Comparison of ENCODE assay signal across 35 cellular contexts in the genomic region with DNA sequence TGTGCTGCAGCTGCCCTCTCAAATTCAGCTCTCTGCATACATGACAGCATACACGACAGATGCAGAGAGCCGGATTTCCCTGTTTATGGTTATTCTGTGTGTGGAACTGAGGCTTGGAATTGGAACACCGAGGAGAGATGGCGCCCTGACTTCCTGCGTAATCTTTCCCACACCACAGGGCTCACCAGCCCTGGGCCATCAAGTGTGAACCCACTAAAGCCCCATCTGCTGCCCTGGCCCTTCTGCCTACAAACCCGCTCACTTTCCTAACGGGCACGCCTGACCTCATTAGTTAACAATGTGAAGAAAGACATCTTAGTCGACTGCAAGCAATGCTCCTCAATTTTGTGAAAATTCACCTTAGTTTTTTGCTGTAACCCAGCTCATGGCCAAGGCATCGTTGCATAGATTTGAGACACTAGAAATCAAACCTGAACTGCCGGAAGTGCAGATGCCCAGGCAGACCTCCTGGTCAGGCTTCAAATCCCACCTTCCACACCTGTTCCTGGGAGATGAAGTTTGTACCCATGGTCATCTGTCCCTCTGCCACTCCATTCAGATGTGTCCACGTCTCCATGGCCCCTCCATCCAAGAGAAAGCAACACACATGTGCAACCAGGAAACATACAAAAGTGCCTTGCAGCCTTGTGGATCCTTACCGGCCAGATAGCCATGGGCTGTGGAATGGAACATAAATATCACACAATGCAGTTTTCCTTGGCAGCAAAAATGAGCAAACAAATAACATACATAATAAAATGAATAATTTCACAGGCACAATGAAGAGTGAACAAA. TPM values are rescaled to one million over a fixed set of nuclear protein-coding genes. Genes with fewer than 3 reads are reported as not detected.
"Had no signal": no experiment of that assay in that cellular context is flagged by ENCODE, and none has a peak within 500 bp of the region (broad histone marks: within the 10 kb centered on the region; RNA-seq: fewer than 3 reads in every experiment).

No MANE protein-coding gene starts in this region.

- H3K4me3 Mint-ChIP-seq: activated CD4-positive, alpha-beta memory T cell treated with anti-CD3 and anti-CD28 coated beads, Interleukin-2, amount 10 ng/mL, durations not matched to agents 7 days and 5 days; activated CD8-positive, alpha-beta memory T cell treated with anti-CD3 and anti-CD28 coated beads, Interleukin-2, amount 10 ng/mL, durations not matched to agents 7 days and 5 days; activated naive CD4-positive, alpha-beta T cell treated with anti-CD3 and anti-CD28 coated beads, Interleukin-2, amount 50 U/mL, for 24 hours; activated naive CD8-positive, alpha-beta T cell treated with anti-CD3 and anti-CD28 coated beads, Interleukin-2, amount 10 ng/mL, durations not matched to agents 7 days and 5 days had no signal

- H3K36me3 Mint-ChIP-seq: activated CD8-positive, alpha-beta memory T cell treated with anti-CD3 and anti-CD28 coated beads, Interleukin-2, amount 10 ng/mL, durations not matched to agents 7 days and 5 days; activated naive CD4-positive, alpha-beta T cell treated with anti-CD3 and anti-CD28 coated beads, Interleukin-2, amount 50 U/mL, for 24 hours; activated naive CD8-positive, alpha-beta T cell treated with anti-CD3 and anti-CD28 coated beads, Interleukin-2, amount 10 ng/mL, durations not matched to agents 7 days and 5 days had no signal

- H3K4me1 Mint-ChIP-seq: activated CD4-positive, alpha-beta memory T cell treated with anti-CD3 and anti-CD28 coated beads, Interleukin-2, amount 10 ng/mL, durations not matched to agents 7 days and 5 days; activated CD8-positive, alpha-beta memory T cell treated with anti-CD3 and anti-CD28 coated beads, Interleukin-2, amount 10 ng/mL, durations not matched to agents 7 days and 5 days; activated naive CD4-positive, alpha-beta T cell treated with anti-CD3 and anti-CD28 coated beads, Interleukin-2, amount 50 U/mL, for 24 hours; activated naive CD8-positive, alpha-beta T cell treated with anti-CD3 and anti-CD28 coated beads, Interleukin-2, amount 10 ng/mL, durations not matched to agents 7 days and 5 days had no signal

- ATAC-seq: activated CD8-positive, alpha-beta memory T cell treated with anti-CD3 and anti-CD28 coated beads, Interleukin-2, amount 10 ng/mL, durations not matched to agents 7 days and 5 days; body of pancreas had no signal

- FAIRE-seq: astrocyte, RCC 7860 had no signal

- DNase-seq: activated CD4-positive, alpha-beta memory T cell treated with anti-CD3 and anti-CD28 coated beads, Interleukin-2, amount 10 ng/mL, durations not matched to agents 7 days and 5 days; activated CD4-positive, alpha-beta T cell treated with anti-CD3 and anti-CD28 coated beads for 1 hour; activated CD4-positive, alpha-beta T cell treated with anti-CD3 and anti-CD28 coated beads for 48 hours; activated CD4-positive, CD25-positive, alpha-beta regulatory T cell; activated CD8-positive, alpha-beta memory T cell treated with anti-CD3 and anti-CD28 coated beads for 24 hours; activated CD8-positive, alpha-beta memory T cell treated with anti-CD3 and anti-CD28 coated beads, Interleukin-2, amount 10 ng/mL, durations not matched to agents 7 days and 5 days; activated CD8-positive, alpha-beta memory T cell treated with anti-CD3 and anti-CD28 coated beads, Interleukin-2, amount 50 U/mL, for 48 hours; activated gamma-delta T cell; activated naive CD4-positive, alpha-beta T cell treated with Interleukin-2 at 50 U/mL for 16 hours; activated naive CD8-positive, alpha-beta T cell treated with anti-CD3 and anti-CD28 coated beads, Interleukin-2, amount 10 ng/mL, durations not matched to agents 7 days and 5 days; activated T-cell treated with anti-CD3 and anti-CD28 coated beads, Interleukin-2, amount 50 U/mL, for 48 hours; body of pancreas; central memory CD4-positive, alpha-beta T cell; Kasumi-1; KG1; MG63; MV-4-11; NCI-H1092; NCI-H1436 treated with DMSO at 0.1 percent for 48 hours; NCI-H1694 treated with DMSO at 0.1 percent for 48 hours; NCI-H2029; NCI-H345; NCI-H524 treated with DMSO at 0.1 percent for 48 hours; PC-9; Right ventricle myocardium superior; SJCRH30; T1000; WERI-Rb-1 had no signal

- H3K27ac Mint-ChIP-seq: activated CD4-positive, alpha-beta memory T cell treated with anti-CD3 and anti-CD28 coated beads, Interleukin-2, amount 10 ng/mL, durations not matched to agents 7 days and 5 days; activated CD8-positive, alpha-beta memory T cell treated with anti-CD3 and anti-CD28 coated beads, Interleukin-2, amount 10 ng/mL, durations not matched to agents 7 days and 5 days; activated naive CD4-positive, alpha-beta T cell treated with anti-CD3 and anti-CD28 coated beads, Interleukin-2, amount 50 U/mL, for 24 hours; activated naive CD8-positive, alpha-beta T cell treated with anti-CD3 and anti-CD28 coated beads, Interleukin-2, amount 10 ng/mL, durations not matched to agents 7 days and 5 days had no signal

- H3K9me3 Mint-ChIP-seq: activated CD4-positive, alpha-beta memory T cell treated with anti-CD3 and anti-CD28 coated beads, Interleukin-2, amount 10 ng/mL, durations not matched to agents 7 days and 5 days; activated naive CD4-positive, alpha-beta T cell treated with anti-CD3 and anti-CD28 coated beads, Interleukin-2, amount 50 U/mL, for 24 hours; activated naive CD8-positive, alpha-beta T cell treated with anti-CD3 and anti-CD28 coated beads, Interleukin-2, amount 10 ng/mL, durations not matched to agents 7 days and 5 days had no signal

RNA-seq across cellular contexts. Expression of a gene that starts 5.0 kb away (rescaled TPM):
- total RNA-seq: activated CD4-positive, alpha-beta memory T cell treated with anti-CD3 and anti-CD28 coated beads, Interleukin-2, amount 10 ng/mL, durations not matched to agents 7 days and 5 days; activated CD8-positive, alpha-beta memory T cell treated with anti-CD3 and anti-CD28 coated beads, Interleukin-2, amount 10 ng/mL, durations not matched to agents 7 days and 5 days; activated naive CD8-positive, alpha-beta T cell treated with anti-CD3 and anti-CD28 coated beads, Interleukin-2, amount 10 ng/mL, durations not matched to agents 7 days and 5 days; NCI-H460; OCI-LY7; PC-9; SJCRH30; T-helper 1 cell treated with Interleukin-12 subunit alpha and Interleukin-12 subunit beta and Interleukin-4 antibody, amounts not matched to agents 30 ng/mL and 1 ng/mL, for 36 hours; T-helper 2 cell treated with Interferon-gamma antibody and Interleukin-4, amounts not matched to agents 100 ng/mL and 5 ng/mL, for 36 hours had no signal

RNA-seq across cellular contexts. Expression of a gene that starts 58.9 kb away (rescaled TPM):
- total RNA-seq: OCI-LY7 had no signal
